ENCODE assay signal across 22 cellular contexts in the genomic region with DNA sequence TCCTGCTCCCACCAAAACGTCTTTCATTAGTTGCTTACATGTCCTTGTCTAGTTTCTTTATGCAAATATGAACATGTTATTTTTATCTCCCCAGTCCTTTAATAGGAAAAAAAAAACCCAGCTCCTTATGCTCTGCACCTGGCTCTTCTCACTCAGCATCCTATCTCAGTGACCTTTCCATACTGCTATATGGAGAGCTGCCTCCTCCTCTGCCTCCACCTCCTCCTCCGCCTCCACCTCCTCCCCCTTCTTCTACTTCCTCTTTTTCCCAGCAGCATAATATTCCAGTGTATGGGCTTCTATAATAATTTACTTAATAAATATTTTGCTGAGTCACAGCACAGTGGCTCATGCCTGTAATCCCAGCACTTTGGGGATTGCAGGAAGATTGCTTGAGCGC. TPM values are rescaled to one million over a fixed set of nuclear protein-coding genes. Genes with fewer than 3 reads are reported as not detected.
DNase-seq lines count a peak whose midpoint lies in the region; ATAC-seq and TF ChIP-seq lines count a peak whose summit lies in the region.
"Had no signal": no experiment of that assay in that cellular context is flagged by ENCODE, and none has a peak within 500 bp of the region (broad histone marks: within the 10 kb centered on the region; RNA-seq: fewer than 3 reads in every experiment).

No MANE protein-coding gene starts in this region.

- H3K27ac ChIP-seq in OCI-LY7 (ENCODE audit: low read depth, low read length, poor library complexity, severe bottlenecking) = no peak overlapping the region
- H3K27ac ChIP-seq in neural progenitor cell = no peak overlapping the region
- H3K27ac ChIP-seq: 22Rv1, heart right ventricle, prostate gland, VCaP had no signal

- H3K4me2 ChIP-seq in OCI-LY7 (ENCODE audit: low read length) (no peak overlapping the region), neural progenitor cell (no peak overlapping the region)

- BruUV-seq in OCI-LY7 (replicated peaks; lab: Mats Ljungman, UMichigan) = no TSS peak

- no peaks in the 10 kb centered on the region for H3K79me2 ChIP-seq in OCI-LY7 (ENCODE audit: insufficient read depth, low read depth, low read length)
- H3K79me2 ChIP-seq in neural progenitor cell (ENCODE audit: low read depth) = no peaks in the 10 kb centered on the region

- no peak overlapping the region for H3K27ac Mint-ChIP-seq in neural progenitor cell
- H3K27ac Mint-ChIP-seq: activated CD4-positive, alpha-beta T cell treated with anti-CD3 and anti-CD28 coated beads, Interleukin-2, amount 10 ng/mL, durations not matched to agents 24 days and 14 days; activated naive CD4-positive, alpha-beta T cell treated with anti-CD3 and anti-CD28 coated beads for 36 hours; activated T-cell treated with anti-CD3 and anti-CD28 coated beads, Interleukin-2, amount 50 U/mL, for 72 hours; B cell; T-helper 2 cell treated with Interferon-gamma antibody and Interleukin-4, amounts not matched to agents 5 μg/mL and 100 μg/mL, for 36 hours had no signal

- peak; percentile 45 for DNase-seq in NCI-H2171 treated with DMSO at 0.1 percent for 48 hours (lab: John Stamatoyannopoulos, UW)
- no peak for DNase-seq in NCI-H2171 (lab: John Stamatoyannopoulos, UW)
- DNase-seq in OCI-LY7 (ENCODE audit: low spot score) = peak; percentile 44
- DNase-seq in SIG-M5 treated with dmso at 0.1 percent for 504 hours (lab: John Stamatoyannopoulos, UW; ENCODE audit: unreplicated experiment) = no peak
- DNase-seq in activated CD8-positive, alpha-beta memory T cell treated with anti-CD3 and anti-CD28 coated beads, Interleukin-2, amount 50 U/mL, for 4 hours = no peak
- no peak for DNase-seq in neural progenitor cell (ENCODE audit: low spot score)
- DNase-seq: activated CD4-positive, alpha-beta T cell treated with anti-CD3 and anti-CD28 coated beads, Interleukin-2, amount 10 ng/mL, durations not matched to agents 24 days and 14 days; activated naive CD4-positive, alpha-beta T cell treated with anti-CD3 and anti-CD28 coated beads for 36 hours; activated T-cell treated with anti-CD3 and anti-CD28 coated beads, Interleukin-2, amount 50 U/mL, for 72 hours; effector CD4-positive, alpha-beta T cell; heart right ventricle; KBM-7; NCI-H510A treated with DMSO at 0.1 percent for 48 hours; transverse colon had no signal

- H4K20me1 ChIP-seq in OCI-LY7 (ENCODE audit: insufficient read depth, low read length) (no peaks in the 10 kb centered on the region), neural progenitor cell (ENCODE audit: low read depth) (no peaks in the 10 kb centered on the region)

- intact Hi-C loops in OCI-LY7 (cut with micrococcal nuclease; ENCODE audit: unreplicated experiment) = no loop called here

- H3K9me3 ChIP-seq in OCI-LY7 (ENCODE audit: low read length) = no peaks in the 10 kb centered on the region
- H3K9me3 ChIP-seq in neural progenitor cell (ENCODE audit: low read depth) = no peaks in the 10 kb centered on the region
- H3K9me3 ChIP-seq: heart right ventricle, prostate gland, transverse colon had no signal

- H3K4me3 Mint-ChIP-seq in neural progenitor cell = no peak overlapping the region
- H3K4me3 Mint-ChIP-seq: activated CD4-positive, alpha-beta T cell treated with anti-CD3 and anti-CD28 coated beads, Interleukin-2, amount 10 ng/mL, durations not matched to agents 24 days and 14 days; activated naive CD4-positive, alpha-beta T cell treated with anti-CD3 and anti-CD28 coated beads for 36 hours; activated T-cell treated with anti-CD3 and anti-CD28 coated beads, Interleukin-2, amount 50 U/mL, for 72 hours; B cell; T-helper 2 cell treated with Interferon-gamma antibody and Interleukin-4, amounts not matched to agents 5 μg/mL and 100 μg/mL, for 36 hours had no signal

- H2AFZ ChIP-seq in OCI-LY7 (ENCODE audit: low read length) (no peak overlapping the region), neural progenitor cell (replicated peaks) (no peak overlapping the region)

- H3K27me3 Mint-ChIP-seq in neural progenitor cell (ENCODE audit: insufficient read depth, low read depth) = peaks cover 9% of the 10 kb centered on the region
- H3K27me3 Mint-ChIP-seq: activated CD4-positive, alpha-beta T cell treated with anti-CD3 and anti-CD28 coated beads, Interleukin-2, amount 10 ng/mL, durations not matched to agents 24 days and 14 days; B cell had no signal

- peaks cover 6% of the 10 kb centered on the region for H3K4me1 Mint-ChIP-seq in neural progenitor cell

- H3K9ac ChIP-seq in neural progenitor cell = no peak overlapping the region

- peaks cover 4% of the 10 kb centered on the region for H3K36me3 Mint-ChIP-seq in neural progenitor cell

- peaks cover 15% of the 10 kb centered on the region for H3F3A ChIP-seq in neural progenitor cell (ENCODE audit: low read depth)

- H3K36me3 ChIP-seq in OCI-LY7 (ENCODE audit: insufficient read depth, low read length) = no peaks in the 10 kb centered on the region
- H3K36me3 ChIP-seq in neural progenitor cell = no peaks in the 10 kb centered on the region
- H3K36me3 ChIP-seq: prostate gland, transverse colon had no signal

- CTCF ChIA-PET in OCI-LY7 (lab: Charles Lee; ENCODE audit: unreplicated experiment) = no interaction called here

- H3K9me2 ChIP-seq in OCI-LY7 (ENCODE audit: insufficient read depth, low read length) = no peaks in the 10 kb centered on the region

- ATAC-seq in GM21825 (IDR thresholded peaks at IDR 0.05; ENCODE audit: unreplicated experiment) (peak; percentile 66), esophagus mucosa (no peak)
- ATAC-seq: activated T-cell treated with anti-CD3 and anti-CD28 coated beads, Interleukin-2, amount 50 U/mL, for 72 hours; SK-N-SH treated with all-trans-retinoic acid at 6 μM for 48 hours had no signal

- no peak for TF ChIP-seq CTCF in OCI-LY7 (conservative IDR thresholded peaks at IDR 0.05; ENCODE audit: low read length)
- TF ChIP-seq CTCF in neural progenitor cell (IDR thresholded peaks at IDR 0.05) = no peak

- H3K9me3 Mint-ChIP-seq in neural progenitor cell = no peaks in the 10 kb centered on the region
- H3K9me3 Mint-ChIP-seq: activated CD4-positive, alpha-beta T cell treated with anti-CD3 and anti-CD28 coated beads, Interleukin-2, amount 10 ng/mL, durations not matched to agents 24 days and 14 days; activated naive CD4-positive, alpha-beta T cell treated with anti-CD3 and anti-CD28 coated beads for 36 hours; activated T-cell treated with anti-CD3 and anti-CD28 coated beads, Interleukin-2, amount 50 U/mL, for 72 hours; T-helper 2 cell treated with Interferon-gamma antibody and Interleukin-4, amounts not matched to agents 5 μg/mL and 100 μg/mL, for 36 hours had no signal

- POLR2A ChIA-PET in OCI-LY7 (lab: Charles Lee) = no interaction called here

- no peaks in the 10 kb centered on the region for H3K27me3 ChIP-seq in neural progenitor cell
- H3K27me3 ChIP-seq: heart right ventricle, transverse colon had no signal

- peaks cover 39% of the 10 kb centered on the region for H3K4me1 ChIP-seq in OCI-LY7 (ENCODE audit: insufficient read depth, low read length, poor library complexity, severe bottlenecking)
- H3K4me1 ChIP-seq in neural progenitor cell = peaks cover 9% of the 10 kb centered on the region
- H3K4me1 ChIP-seq: heart right ventricle, prostate gland, transverse colon had no signal

- no peak overlapping the region for H3K4me3 ChIP-seq in OCI-LY7 (ENCODE audit: low read depth, low read length, poor library complexity, severe bottlenecking)
- H3K4me3 ChIP-seq in neural progenitor cell = no peak overlapping the region
- H3K4me3 ChIP-seq: heart right ventricle, prostate gland, transverse colon had no signal

RNA-seq across cellular contexts. Expression of a gene that starts 31.5 kb away (rescaled TPM):
- 4.0 and 7.0 TPM in 2 replicates for total RNA-seq in OCI-LY7 (2014; rRNA removed; shearing (Covaris generic))
- 6.8 and 7.9 TPM in 2 replicates for total RNA-seq in OCI-LY7 (2022)
- total RNA-seq in esophagus mucosa = 4.9 TPM
- 1.9 and 5.3 TPM in 2 replicates for total RNA-seq in neural progenitor cell (ENCODE audit: low replicate concordance)

RNA-seq across cellular contexts. Expression of a gene that starts 38.8 kb away (rescaled TPM):
- total RNA-seq in OCI-LY7 (2014; rRNA removed; shearing (Covaris generic)) = 1.5 and 2.5 TPM in 2 replicates
- total RNA-seq in OCI-LY7 (2022) (1.7 and 1.8 TPM in 2 replicates), esophagus mucosa (51.4 TPM), neural progenitor cell (ENCODE audit: low replicate concordance) (19.4 and 23.9 TPM in 2 replicates)

RNA-seq across cellular contexts. Expression of a gene that starts 40.3 kb away (rescaled TPM):
- total RNA-seq in OCI-LY7 (2014; rRNA removed; shearing (Covaris generic)) = 13.1 and 17.8 TPM in 2 replicates
- total RNA-seq in OCI-LY7 (2022) = 25.0 and 25.8 TPM in 2 replicates
- 14.7 TPM for total RNA-seq in esophagus mucosa
- 9.9 and 20.6 TPM in 2 replicates for total RNA-seq in neural progenitor cell (ENCODE audit: low replicate concordance)

RNA-seq across cellular contexts. Expression of a gene that starts 45.8 kb away (rescaled TPM):
- total RNA-seq in OCI-LY7 (2014; rRNA removed; shearing (Covaris generic)) = 263 and 329 TPM in 2 replicates
- 213 and 228 TPM in 2 replicates for total RNA-seq in OCI-LY7 (2022)
- 134 TPM for total RNA-seq in esophagus mucosa
- total RNA-seq in neural progenitor cell (ENCODE audit: low replicate concordance) = 83.8 and 143 TPM in 2 replicates

Comparison
In these comparisons a context has a peak if more than half of its experiments do, and no peak if none do; other contexts are left out.
1. DNase-seq: peak in NCI-H2171 treated with DMSO at 0.1 percent for 48 hours (single experiment) and OCI-LY7 (single experiment); none in NCI-H2171 (single experiment), SIG-M5 treated with dmso at 0.1 percent for 504 hours (single experiment), activated CD8-positive, alpha-beta memory T cell treated with anti-CD3 and anti-CD28 coated beads, Interleukin-2, amount 50 U/mL, for 4 hours (single experiment) and neural progenitor cell (single experiment).